In the genomic region with DNA sequence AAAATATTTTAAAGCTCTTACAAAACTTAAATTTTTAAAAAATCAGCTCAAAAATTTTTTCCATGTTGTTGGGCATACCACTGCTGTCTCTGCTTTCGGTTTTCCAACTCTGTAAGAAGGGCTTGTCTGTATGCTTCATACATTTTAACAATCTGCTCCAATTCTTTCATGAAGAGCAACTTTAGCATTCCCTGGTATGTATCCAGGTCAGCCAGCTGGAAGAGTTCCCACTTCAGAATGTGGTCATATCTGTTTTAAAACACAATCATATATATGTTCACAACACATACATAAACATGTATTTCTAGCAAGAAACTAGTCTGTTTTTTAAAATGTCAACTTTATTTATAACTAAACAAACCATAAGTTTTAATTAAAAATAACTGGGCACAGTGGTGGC, we compare ENCODE assay signal across 19 cellular contexts. TPM values are rescaled to one million over a fixed set of nuclear protein-coding genes. Genes with fewer than 3 reads are reported as not detected.
DNase-seq lines count a peak whose midpoint lies in the region; ATAC-seq, FAIRE-seq and TF ChIP-seq lines count a peak whose summit lies in the region.
"Had no signal": no experiment of that assay in that cellular context is flagged by ENCODE, and none has a peak within 500 bp of the region (broad histone marks: within the 10 kb centered on the region; RNA-seq: fewer than 3 reads in every experiment).

No MANE protein-coding gene starts in this region.

- no peak overlapping the region for H2AK5ac ChIP-seq in IMR-90 (ENCODE audit: low read depth, low read length)

- no peaks in the 10 kb centered on the region for H3K9me3 ChIP-seq in IMR-90 (ENCODE audit: control insufficient read depth, insufficient read depth, low read length)
- H3K9me3 ChIP-seq in kidney (ENCODE audit: control insufficient read depth in 1 of 2, low read length in 2 of 2): no peaks in the 10 kb centered on the region
- H3K9me3 ChIP-seq: BLaER1, HAP-1 had no signal

- no peak overlapping the region for H3K4ac ChIP-seq in IMR-90 (ENCODE audit: low read depth, low read length)

- TF ChIP-seq RAD21 in IMR-90 (IDR thresholded peaks at IDR 0.05; ENCODE audit: low read length): no peak

- peaks cover 4% of the 10 kb centered on the region; the same call in 1 of the 2 replicates for H4K20me1 ChIP-seq in IMR-90 (ENCODE audit: insufficient read depth, low read length)
- H4K20me1 ChIP-seq: BLaER1 had no signal

- no peak overlapping the region for H4K5ac ChIP-seq in IMR-90 (ENCODE audit: low read depth, low read length)

- H2BK120ac ChIP-seq in IMR-90 (ENCODE audit: low read depth, low read length): no peak overlapping the region

- TF ChIP-seq CTCF in IMR-90 (conservative IDR thresholded peaks at IDR 0.05; ENCODE audit: low read depth, low read length): no peak
- TF ChIP-seq CTCF in chondrocyte (IDR thresholded peaks at IDR 0.05): no peak
- no peak for TF ChIP-seq CTCF in fibroblast of the aortic adventitia (IDR thresholded peaks at IDR 0.05; ENCODE audit: insufficient read depth, low read length)
- TF ChIP-seq CTCF in kidney (IDR thresholded peaks at IDR 0.05; ENCODE audit: borderline replicate concordance, extremely low read depth, insufficient read depth): no peak

- CTCF ChIA-PET in IMR-90 (lab: Yijun Ruan, JAX): no interaction called here

- no peak overlapping the region for H3K23ac ChIP-seq in IMR-90 (ENCODE audit: low read depth, low read length)

- H3K9me1 ChIP-seq in IMR-90 (ENCODE audit: insufficient read depth, low read length): peaks cover 6% of the 10 kb centered on the region

- no peaks in the 10 kb centered on the region for H3K27me3 ChIP-seq in IMR-90 (ENCODE audit: control insufficient read depth, insufficient read depth, low read length)
- H3K27me3 ChIP-seq: BLaER1 had no signal

- H3K4me3 ChIP-seq in IMR-90 (ENCODE audit: insufficient read depth, low read depth, low read length) (no peak overlapping the region), fibroblast of the aortic adventitia (ENCODE audit: low read depth, low read length) (no peak overlapping the region), kidney (ENCODE audit: low read length in 2 of 2) (no peak overlapping the region)
- H3K4me3 ChIP-seq: BLaER1, GM23338, HAP-1 had no signal

- H2BK20ac ChIP-seq in IMR-90 (ENCODE audit: low read depth, low read length): no peak overlapping the region

- H3K36me3 ChIP-seq in IMR-90 (ENCODE audit: control insufficient read depth, insufficient read depth, low read length) (peaks cover 33% of the 10 kb centered on the region), kidney (ENCODE audit: control insufficient read depth in 1 of 2, insufficient read depth in 2 of 2, low read length in 2 of 2) (peaks cover 0 to 6% of the 10 kb centered on the region in 2 donors)

- no peak overlapping the region for H3K56ac ChIP-seq in IMR-90 (ENCODE audit: extremely low read depth, insufficient read depth, low read length)

- no peak overlapping the region for H4K91ac ChIP-seq in IMR-90 (ENCODE audit: insufficient read depth, low read depth, low read length)

- dilution Hi-C loops in IMR-90 (cut with HindIII; ENCODE audit: low sequenced_read_pairs, unreplicated experiment): no loop called here

- in situ Hi-C loops in IMR-90 (cut with MboI; ENCODE audit: low sequenced_read_pairs): no loop called here

- H3K4me1 ChIP-seq in IMR-90 (ENCODE audit: control insufficient read depth, insufficient read depth, low read length) (no peaks in the 10 kb centered on the region; the same call in 1 of the 2 replicates), kidney (ENCODE audit: control insufficient read depth in 1 of 2, insufficient read depth in 1 of 2, low read depth in 1 of 2, low read length in 2 of 2) (no peaks in the 10 kb centered on the region)
- H3K4me1 ChIP-seq: BLaER1 had no signal

- WGBS in IMR-90 (ENCODE audit: extremely low coverage in 2 of 2, insufficient read length in 1 of 2), 2 experiments: no CpG with 5 or more reads among the region's 1 CpG

- H3K79me1 ChIP-seq in IMR-90 (ENCODE audit: low read depth in 1 of 2, low read length in 2 of 2): peaks cover 11 to 50% of the 10 kb centered on the region in 2 experiments

- H3K18ac ChIP-seq in IMR-90 (ENCODE audit: low read depth, low read length): no peak overlapping the region

- no peak overlapping the region for H3K14ac ChIP-seq in IMR-90 (replicated peaks; ENCODE audit: low read depth, low read length)

- DNase-seq in IMR-90 (peak; percentile 31), chondrocyte (ENCODE audit: low spot score) (no peak), fibroblast of the aortic adventitia (ENCODE audit: low read depth) (peak; percentile 54), kidney (no peak)
- DNase-seq in activated CD4-positive, alpha-beta T cell treated with anti-CD3 and anti-CD28 coated beads, Interleukin-2, amount 10 ng/mL, durations not matched to agents 24 days and 14 days: no peak
- DNase-seq: CD4-positive, CD25-positive, alpha-beta regulatory T cell; CD8-positive, alpha-beta memory T cell; DMS 273 treated with DMSO at 0.1 percent for 48 hours; DMS79; GF-D8 had no signal

- POLR2A ChIA-PET in IMR-90 (lab: Charles Lee; ENCODE audit: unreplicated experiment): no interaction called here

- no peaks in the 10 kb centered on the region for H3K27me3 Mint-ChIP-seq in chondrocyte (ENCODE audit: low read depth)
- H3K27me3 Mint-ChIP-seq in activated CD4-positive, alpha-beta T cell treated with anti-CD3 and anti-CD28 coated beads, Interleukin-2, amount 10 ng/mL, durations not matched to agents 24 days and 14 days: no peaks in the 10 kb centered on the region
- H3K27me3 Mint-ChIP-seq: B cell; CD4-positive, CD25-positive, alpha-beta regulatory T cell; CD8-positive, alpha-beta memory T cell had no signal

- no peak for ATAC-seq in IMR-90 (ENCODE audit: low read depth)
- no peak for ATAC-seq in HG03432 (IDR thresholded peaks at IDR 0.05; ENCODE audit: unreplicated experiment)
- ATAC-seq: GM23338 had no signal

- no peak overlapping the region for H2AFZ ChIP-seq in IMR-90 (replicated peaks; ENCODE audit: low read length, poor library complexity)
- H2AFZ ChIP-seq: GM23338 had no signal

- no peaks in the 10 kb centered on the region for H3K9me3 Mint-ChIP-seq in chondrocyte (ENCODE audit: low read depth)
- H3K9me3 Mint-ChIP-seq in activated CD4-positive, alpha-beta T cell treated with anti-CD3 and anti-CD28 coated beads, Interleukin-2, amount 10 ng/mL, durations not matched to agents 24 days and 14 days: no peaks in the 10 kb centered on the region
- H3K9me3 Mint-ChIP-seq: CD4-positive, CD25-positive, alpha-beta regulatory T cell; CD8-positive, alpha-beta memory T cell; GM23338 had no signal

- no TSS peak for BruUV-seq in IMR-90 (replicated peaks; lab: Mats Ljungman, UMichigan)

- peak overlapping the region; percentile 13 for H3K27ac Mint-ChIP-seq in chondrocyte (ENCODE audit: unreplicated experiment)
- H3K27ac Mint-ChIP-seq in activated CD4-positive, alpha-beta T cell treated with anti-CD3 and anti-CD28 coated beads, Interleukin-2, amount 10 ng/mL, durations not matched to agents 24 days and 14 days: no peak overlapping the region
- H3K27ac Mint-ChIP-seq: B cell; CD4-positive, CD25-positive, alpha-beta regulatory T cell; CD8-positive, alpha-beta memory T cell; GM23338 had no signal

- H3K4me2 ChIP-seq in IMR-90 (ENCODE audit: low read depth, low read length): no peak overlapping the region
- H3K4me2 ChIP-seq: BLaER1, GM23338 had no signal

- intact Hi-C loops in IMR-90 (cut with micrococcal nuclease) (no loop called here), kidney (cut with DNase I) (no loop called here)
- intact Hi-C loops in activated CD4-positive, alpha-beta T cell treated with anti-CD3 and anti-CD28 coated beads, Interleukin-2, amount 10 ng/mL, durations not matched to agents 24 days and 14 days (cut with micrococcal nuclease): no loop called here

- peaks cover 21% of the 10 kb centered on the region for H3K4me1 Mint-ChIP-seq in chondrocyte (ENCODE audit: low read depth)
- no peaks in the 10 kb centered on the region for H3K4me1 Mint-ChIP-seq in activated CD4-positive, alpha-beta T cell treated with anti-CD3 and anti-CD28 coated beads, Interleukin-2, amount 10 ng/mL, durations not matched to agents 24 days and 14 days
- H3K4me1 Mint-ChIP-seq: B cell; CD4-positive, CD25-positive, alpha-beta regulatory T cell; CD8-positive, alpha-beta memory T cell had no signal

- TF ChIP-seq POLR2A in IMR-90 (IDR thresholded peaks at IDR 0.05; ENCODE audit: low read depth, low read length): no peak

- H3K4me3 Mint-ChIP-seq in chondrocyte (ENCODE audit: unreplicated experiment): no peak overlapping the region
- H3K4me3 Mint-ChIP-seq in activated CD4-positive, alpha-beta T cell treated with anti-CD3 and anti-CD28 coated beads, Interleukin-2, amount 10 ng/mL, durations not matched to agents 24 days and 14 days: no peak overlapping the region
- H3K4me3 Mint-ChIP-seq: B cell; CD4-positive, CD25-positive, alpha-beta regulatory T cell; CD8-positive, alpha-beta memory T cell; GM23338 had no signal

- no peak overlapping the region for H4K8ac ChIP-seq in IMR-90 (ENCODE audit: low read depth in 2 of 2, low read length in 2 of 2)

- H3K9ac ChIP-seq in IMR-90 (ENCODE audit: low read depth, low read length): no peak overlapping the region
- H3K9ac ChIP-seq in kidney (ENCODE audit: low read length in 2 of 2): no peak overlapping the region
- H3K9ac ChIP-seq: BLaER1 had no signal

- no peak overlapping the region for H2BK5ac ChIP-seq in IMR-90 (ENCODE audit: low read depth, low read length, poor library complexity, severe bottlenecking)

- no peak for FAIRE-seq in kidney (lab: Jason Lieb, UNC)
- FAIRE-seq: D721Med, GM12891, GM18507 had no signal

- no peak overlapping the region for H3K27ac ChIP-seq in IMR-90 (ENCODE audit: insufficient read depth, low read length)
- H3K27ac ChIP-seq in kidney (ENCODE audit: low read depth in 2 of 2, low read length in 2 of 2): no peak overlapping the region
- H3K27ac ChIP-seq: BLaER1, C4-2B had no signal

- H2BK15ac ChIP-seq in IMR-90 (ENCODE audit: low read depth, low read length): no peak overlapping the region

- peaks cover 11% of the 10 kb centered on the region for H3K36me3 Mint-ChIP-seq in chondrocyte (ENCODE audit: low read depth)
- H3K36me3 Mint-ChIP-seq in activated CD4-positive, alpha-beta T cell treated with anti-CD3 and anti-CD28 coated beads, Interleukin-2, amount 10 ng/mL, durations not matched to agents 24 days and 14 days (ENCODE audit: low read depth): no peaks in the 10 kb centered on the region

- no peak overlapping the region for H2AK9ac ChIP-seq in IMR-90 (replicated peaks; ENCODE audit: low read depth, low read length, poor library complexity)

TF ChIP-seq in IMR-90, 13 proteins besides CTCF, POLR2A, EP300 and RAD21 (continues in another document):
- no peak for TF ChIP-seq BHLHE40 (IDR thresholded peaks at IDR 0.05; ENCODE audit: low read depth, low read length)

RNA-seq across cellular contexts. Expression of a gene that starts 33.0 kb away (rescaled TPM):
- total RNA-seq in IMR-90 (2012; rRNA removed) (18.8 and 25.0 TPM in 2 replicates), chondrocyte (25.1 to 29.6 TPM (median 28.2 TPM) in 3 replicates), fibroblast of the aortic adventitia (ENCODE audit: low replicate concordance) (32.4 and 42.2 TPM in 2 replicates), kidney (36.9 TPM)
- polyA plus RNA-seq in IMR-90 (2012; rRNA removed) (14.7 and 17.0 TPM in 2 replicates), kidney (ENCODE audit: insufficient read depth, low read depth, low replicate concordance) (18.5 TPM)
- polyA plus RNA-seq in IMR-90 (2012; cell fraction: cytosol; rRNA removed): 5.3 and 10.8 TPM in 2 replicates
- 8.1 and 8.3 TPM in 2 replicates for polyA plus RNA-seq in IMR-90 (2012; cell fraction: nucleus; rRNA removed; ENCODE audit: low replicate concordance)
- total RNA-seq in activated CD4-positive, alpha-beta T cell treated with anti-CD3 and anti-CD28 coated beads, Interleukin-2, amount 10 ng/mL, durations not matched to agents 24 days and 14 days: 9.9 and 10.8 TPM in 2 replicates

Comparison
In these comparisons a context has a peak if more than half of its experiments do, and no peak if none do; other contexts are left out.
1. DNase-seq: peak in IMR-90 (single experiment) and fibroblast of the aortic adventitia (single experiment); none in chondrocyte (single experiment), kidney (single experiment) and activated CD4-positive, alpha-beta T cell treated with anti-CD3 and anti-CD28 coated beads, Interleukin-2, amount 10 ng/mL, durations not matched to agents 24 days and 14 days (single experiment).